Comparison of ENCODE assay signal across 17 cellular contexts in the genomic region with DNA sequence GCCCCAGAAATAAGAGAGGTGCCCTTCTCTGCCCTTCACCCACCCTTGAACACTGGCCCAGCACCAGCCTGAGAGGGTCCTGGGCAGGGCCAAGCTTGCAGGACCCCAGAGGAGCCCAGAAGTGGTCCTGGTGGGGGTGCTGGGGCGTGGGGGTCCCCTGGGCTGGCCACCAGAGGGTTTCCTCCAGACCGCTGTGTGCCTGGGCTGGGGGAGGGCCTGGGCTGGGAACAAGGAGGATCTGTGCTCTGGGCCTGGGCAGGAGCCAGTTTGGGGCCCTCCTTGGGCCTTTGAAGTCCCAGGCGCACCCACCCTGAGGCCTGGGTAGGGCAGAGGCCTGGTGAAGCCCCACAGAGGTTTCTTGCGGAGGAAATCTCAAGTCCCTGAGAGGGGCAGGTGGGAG.
"Had no signal": no experiment of that assay in that cellular context is flagged by ENCODE, and none has a peak within 500 bp of the region (broad histone marks: within the 10 kb centered on the region; RNA-seq: fewer than 3 reads in every experiment).

No MANE protein-coding gene starts in this region.

- H3K27ac ChIP-seq: cardiac muscle cell, epithelial cell of prostate, foreskin keratinocyte, suprapubic skin, WERI-Rb-1 had no signal

- ATAC-seq: foreskin keratinocyte had no signal

- DNase-seq: activated CD4-positive, alpha-beta T cell treated with anti-CD3 and anti-CD28 coated beads for 1 hour; dorsolateral prefrontal cortex; endodermal cell; foreskin keratinocyte; glutamatergic neuron; retina; stimulated activated CD4-positive, alpha-beta T cell treated with anti-CD3 and anti-CD28 coated beads, Interleukin-12 subunit alpha, Interleukin-12 subunit beta, amount 100 ng/mL, for 4 hours; stimulated activated CD4-positive, alpha-beta T cell treated with anti-CD3 and anti-CD28 coated beads, Interleukin-1b, Interleukin-23, amount 100 ng/mL, for 48 hours; stimulated activated CD8-positive, alpha-beta memory T cell treated with anti-CD3 and anti-CD28 coated beads, Interleukin-4, amount 100 ng/mL, for 48 hours; stimulated activated naive CD4-positive, alpha-beta T cell treated with Interleukin-2 at 50 U/mL for 16 hours; SW 1271; WERI-Rb-1 had no signal

- H3K9me3 Mint-ChIP-seq: activated T-helper 1 cell treated with anti-CD3 and anti-CD28 coated beads, Interleukin-12 subunit alpha, Interleukin-12 subunit beta, Interleukin-2, Interleukin-4 antibody, amounts not matched to agents 30 ng/mL and 10 ng/mL and 1 ng/mL, durations not matched to agents 14 hours and 24 hours and 36 hours; endodermal cell had no signal

- H3K27me3 ChIP-seq: cardiac muscle cell, dorsolateral prefrontal cortex, foreskin keratinocyte, suprapubic skin had no signal

- H3K36me3 ChIP-seq: cardiac muscle cell, suprapubic skin, WERI-Rb-1 had no signal

- H3K4me3 Mint-ChIP-seq: activated naive CD8-positive, alpha-beta T cell; activated T-helper 1 cell treated with anti-CD3 and anti-CD28 coated beads, Interleukin-12 subunit alpha, Interleukin-12 subunit beta, Interleukin-2, Interleukin-4 antibody, amounts not matched to agents 30 ng/mL and 10 ng/mL and 1 ng/mL, durations not matched to agents 14 hours and 24 hours and 36 hours; endodermal cell had no signal

- H3K27me3 Mint-ChIP-seq: activated naive CD8-positive, alpha-beta T cell had no signal

- H3K9me3 ChIP-seq: suprapubic skin had no signal

- H3K4me1 Mint-ChIP-seq: endodermal cell had no signal

- H3K36me3 Mint-ChIP-seq: activated naive CD8-positive, alpha-beta T cell had no signal

- H3K4me3 ChIP-seq: cardiac muscle cell, dorsolateral prefrontal cortex, suprapubic skin had no signal

- H3K27ac Mint-ChIP-seq: activated naive CD8-positive, alpha-beta T cell; activated T-helper 1 cell treated with anti-CD3 and anti-CD28 coated beads, Interleukin-12 subunit alpha, Interleukin-12 subunit beta, Interleukin-2, Interleukin-4 antibody, amounts not matched to agents 30 ng/mL and 10 ng/mL and 1 ng/mL, durations not matched to agents 14 hours and 24 hours and 36 hours; endodermal cell had no signal
